ENCODE assay signal across 11 cellular contexts in genomic region chr1:86750530-86750929, GRCh38.
"Had no signal": no experiment of that assay in that cellular context is flagged by ENCODE, and none has a peak within 500 bp of the region (broad histone marks: within the 10 kb centered on the region; RNA-seq: fewer than 3 reads in every experiment).

No MANE protein-coding gene starts in this region.

- H3K27ac Mint-ChIP-seq: T-helper 1 cell treated with Interleukin-12 subunit alpha and Interleukin-12 subunit beta and Interleukin-4 antibody, amounts not matched to agents 30 μg/mL and 1 μg/mL, for 36 hours had no signal

- H3K36me3 ChIP-seq: prostate gland, right lobe of liver, thyroid gland, WERI-Rb-1 had no signal

- H3K27ac ChIP-seq: lower lobe of right lung, prostate gland, right lobe of liver, thyroid gland, WERI-Rb-1 had no signal

- H3K4me3 Mint-ChIP-seq: T-helper 1 cell treated with Interleukin-12 subunit alpha and Interleukin-12 subunit beta and Interleukin-4 antibody, amounts not matched to agents 30 μg/mL and 1 μg/mL, for 36 hours had no signal

- H3K4me3 ChIP-seq: lower lobe of right lung, prostate gland, right lobe of liver, thyroid gland had no signal

- DNase-seq: activated CD8-positive, alpha-beta memory T cell treated with anti-CD3 and anti-CD28 coated beads, Interleukin-2, amount 50 U/mL, for 48 hours; activated naive CD4-positive, alpha-beta T cell treated with anti-CD3 and anti-CD28 coated beads, Interleukin-2, amount 50 U/mL, for 16 hours; amniotic stem cell; caudate nucleus; left colon; lower lobe of right lung; right lobe of liver; thyroid gland; WERI-Rb-1 had no signal

- H3K9me3 ChIP-seq: lower lobe of right lung, prostate gland, right lobe of liver, thyroid gland had no signal

- H3K4me1 ChIP-seq: lower lobe of right lung, prostate gland, right lobe of liver, thyroid gland had no signal

- H3K27me3 ChIP-seq: right lobe of liver, thyroid gland had no signal

- H3K9me3 Mint-ChIP-seq: T-helper 1 cell treated with Interleukin-12 subunit alpha and Interleukin-12 subunit beta and Interleukin-4 antibody, amounts not matched to agents 30 μg/mL and 1 μg/mL, for 36 hours had no signal
